Comparison of ENCODE assay signal across 1 cellular context in the genomic region with DNA sequence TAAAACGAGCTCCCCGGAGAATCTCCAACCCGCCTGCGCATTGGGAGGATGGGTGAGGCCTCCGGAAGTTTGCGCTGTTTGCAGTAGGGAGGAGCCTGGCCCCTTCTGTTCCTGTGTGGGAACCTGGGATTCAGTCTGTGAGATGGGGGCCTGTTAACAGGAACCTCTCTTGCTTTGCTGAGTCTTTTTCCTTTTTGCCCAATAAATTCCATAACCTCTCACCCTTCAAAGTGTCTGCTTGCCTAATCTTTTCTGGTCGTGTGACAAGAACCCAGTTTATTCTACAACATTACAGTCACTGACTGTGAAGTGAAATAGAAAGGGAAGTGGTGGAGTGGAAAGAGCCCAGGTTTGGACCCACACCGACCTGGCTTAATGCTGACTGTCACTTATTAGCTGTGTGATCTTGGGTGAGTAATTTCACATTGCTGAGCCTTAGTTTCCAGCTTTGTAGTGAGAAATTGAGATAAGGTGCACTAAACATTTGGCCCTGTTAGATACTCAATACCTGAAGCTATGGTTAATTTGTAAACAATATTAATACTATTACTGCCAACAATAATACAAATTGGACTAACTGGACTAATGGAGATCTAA.
TF ChIP-seq lines count a peak whose summit lies in the region.

No MANE protein-coding gene starts in this region.

TF ChIP-seq in K562, 482 proteins besides CTCF, POLR2A, EP300 and RAD21 (continued from another document and continues in another):
- no peak for TF ChIP-seq VEZF1 (CRISPR knock-in tag; IDR thresholded peaks at IDR 0.05)
- TF ChIP-seq TEAD2 (tag; IDR thresholded peaks at IDR 0.05) = no peak
- TF ChIP-seq KDM2B (CRISPR knock-in tag; IDR thresholded peaks at IDR 0.05) = no peak
- no peak for TF ChIP-seq FOXP1 (CRISPR knock-in tag; IDR thresholded peaks at IDR 0.05)
- TF ChIP-seq ZNF586 (CRISPR knock-in tag; conservative IDR thresholded peaks at IDR 0.05) = no peak
- peak; percentile 54 for TF ChIP-seq ZFP36 (IDR thresholded peaks at IDR 0.05; ENCODE audit: low read depth, low read length, partially characterized antibody)
- TF ChIP-seq, protein P1, sequence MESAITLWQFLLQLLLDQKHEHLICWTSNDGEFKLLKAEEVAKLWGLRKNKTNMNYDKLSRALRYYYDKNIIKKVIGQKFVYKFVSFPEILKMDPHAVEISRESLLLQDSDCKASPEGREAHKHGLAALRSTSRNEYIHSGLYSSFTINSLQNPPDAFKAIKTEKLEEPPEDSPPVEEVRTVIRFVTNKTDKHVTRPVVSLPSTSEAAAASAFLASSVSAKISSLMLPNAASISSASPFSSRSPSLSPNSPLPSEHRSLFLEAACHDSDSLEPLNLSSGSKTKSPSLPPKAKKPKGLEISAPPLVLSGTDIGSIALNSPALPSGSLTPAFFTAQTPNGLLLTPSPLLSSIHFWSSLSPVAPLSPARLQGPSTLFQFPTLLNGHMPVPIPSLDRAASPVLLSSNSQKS (CRISPR knock-in tag; IDR thresholded peaks at IDR 0.05) = no peak
- TF ChIP-seq POLR2AphosphoS5 (IDR thresholded peaks at IDR 0.05; ENCODE audit: control insufficient read depth, insufficient read depth, low read depth, low read length) = no peak
- TF ChIP-seq ZFP1 (CRISPR knock-in tag; IDR thresholded peaks at IDR 0.05) = no peak
- TF ChIP-seq SRSF9 (IDR thresholded peaks at IDR 0.05; ENCODE audit: borderline replicate concordance, low read depth, low read length) = no peak
- no peak for TF ChIP-seq DACH1 (IDR thresholded peaks at IDR 0.05; ENCODE audit: partially characterized antibody)
- TF ChIP-seq POLR3G (IDR thresholded peaks at IDR 0.05; ENCODE audit: extremely low read depth, insufficient read length, insufficient replicate concordance) = no peak
- TF ChIP-seq NR2C1 (IDR thresholded peaks at IDR 0.05) = no peak
- TF ChIP-seq NR2C1 (tag; IDR thresholded peaks at IDR 0.05) = no peak
- TF ChIP-seq LARP7 (IDR thresholded peaks at IDR 0.05) = no peak
- TF ChIP-seq GTF3C2 (IDR thresholded peaks at IDR 0.05; ENCODE audit: borderline replicate concordance, extremely low read depth, insufficient read length) = no peak
- TF ChIP-seq REST (CRISPR knock-in tag; IDR thresholded peaks at IDR 0.05; ENCODE audit: low read depth) = 0 out of 2 replicates have a peak, but pooled peaks have one; percentile 21
- peak; percentile 9; the same call in 1 of the 2 replicates for TF ChIP-seq ELF4 (CRISPR knock-in tag; IDR thresholded peaks at IDR 0.05)
- no peak for TF ChIP-seq DPF2 (IDR thresholded peaks at IDR 0.05)
- 0 out of 2 replicates have a peak, but pooled peaks have one; percentile 7 for TF ChIP-seq ZKSCAN8 (CRISPR knock-in tag; IDR thresholded peaks at IDR 0.05)
- TF ChIP-seq, protein P2, sequence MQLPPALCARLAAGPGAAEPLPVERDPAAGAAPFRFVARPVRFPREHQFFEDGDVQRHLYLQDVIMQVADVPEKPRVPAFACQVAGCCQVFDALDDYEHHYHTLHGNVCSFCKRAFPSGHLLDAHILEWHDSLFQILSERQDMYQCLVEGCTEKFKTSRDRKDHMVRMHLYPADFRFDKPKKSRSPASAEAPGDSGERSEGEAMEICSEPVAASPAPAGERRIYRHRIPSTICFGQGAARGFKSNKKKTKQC (CRISPR knock-in tag; IDR thresholded peaks at IDR 0.05) = no peak
- TF ChIP-seq SMAD2 (IDR thresholded peaks at IDR 0.05; ENCODE audit: low read depth, low read length) = no peak
- no peak for TF ChIP-seq ZNF57 (CRISPR knock-in tag; IDR thresholded peaks at IDR 0.05)
- TF ChIP-seq ZNF197 (CRISPR knock-in tag; IDR thresholded peaks at IDR 0.05; ENCODE audit: low read depth) = 0 out of 2 replicates have a peak, but pooled peaks have one; percentile 29
- no peak for TF ChIP-seq ZNF551 (CRISPR knock-in tag; IDR thresholded peaks at IDR 0.05)
- no peak for TF ChIP-seq UBTF (IDR thresholded peaks at IDR 0.05; ENCODE audit: borderline replicate concordance in 1 of 2, low read depth in 2 of 2, low read length in 2 of 2)
- no peak for TF ChIP-seq SNIP1 (IDR thresholded peaks at IDR 0.05; ENCODE audit: low read depth)
- no peak for TF ChIP-seq MCM2 (IDR thresholded peaks at IDR 0.05; ENCODE audit: low read depth)
- TF ChIP-seq, protein P3, sequence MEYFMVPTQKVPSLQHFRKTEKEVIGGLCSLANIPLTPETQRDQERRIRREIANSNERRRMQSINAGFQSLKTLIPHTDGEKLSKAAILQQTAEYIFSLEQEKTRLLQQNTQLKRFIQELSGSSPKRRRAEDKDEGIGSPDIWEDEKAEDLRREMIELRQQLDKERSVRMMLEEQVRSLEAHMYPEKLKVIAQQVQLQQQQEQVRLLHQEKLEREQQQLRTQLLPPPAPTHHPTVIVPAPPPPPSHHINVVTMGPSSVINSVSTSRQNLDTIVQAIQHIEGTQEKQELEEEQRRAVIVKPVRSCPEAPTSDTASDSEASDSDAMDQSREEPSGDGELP (CRISPR knock-in tag; IDR thresholded peaks at IDR 0.05; ENCODE audit: borderline replicate concordance) = no peak
- TF ChIP-seq ZNF318 (IDR thresholded peaks at IDR 0.05; ENCODE audit: borderline replicate concordance in 1 of 2, low read depth in 1 of 2) = no peak
